19 cellular contexts compared by ENCODE assay signal in genomic region chrX:21509912-21510311, GRCh38.
DNase-seq lines count a peak whose midpoint lies in the region; ATAC-seq, FAIRE-seq and TF ChIP-seq lines count a peak whose summit lies in the region.
"Had no signal": no experiment of that assay in that cellular context is flagged by ENCODE, and none has a peak within 500 bp of the region (broad histone marks: within the 10 kb centered on the region; RNA-seq: fewer than 3 reads in every experiment).

No MANE protein-coding gene starts in this region.

- H3K36me3 ChIP-seq in PC-3 (ENCODE audit: low read depth, low read length) = no peaks in the 10 kb centered on the region
- H3K36me3 ChIP-seq: BLaER1, spleen had no signal

- H3K9me3 ChIP-seq in PC-3 (ENCODE audit: low read length) = no peaks in the 10 kb centered on the region
- H3K9me3 ChIP-seq: BLaER1, spleen had no signal

- H3K9me2 ChIP-seq in PC-3 (replicated peaks; ENCODE audit: low read length) = no peaks in the 10 kb centered on the region

- DNase-seq in D721Med (ENCODE audit: insufficient read length, low spot score) (no peak), GM18507 (ENCODE audit: extremely low spot score, insufficient read length, low read depth) (no peak), PC-3 (peak; percentile 89), fibroblast of mammary gland (ENCODE audit: low read depth) (peak; percentile 30), GM12891 (ENCODE audit: insufficient read length, low spot score) (no peak), nucleus accumbens (lab: John Stamatoyannopoulos, UW) (no peak), kidney glomerular epithelial cell (lab: John Stamatoyannopoulos, UW) (no peak)
- DNase-seq: activated CD4-positive, CD25-positive, alpha-beta regulatory T cell; central memory CD4-positive, alpha-beta T cell; immature natural killer cell; Karpas-422; natural killer cell; spleen; stimulated activated naive B cell treated with anti-CD40 and anti-IgM and Interleukin-4, amounts not matched to agents 10 μg/mL and 1 μg/mL and 100 μg/mL, for 72 hours; T-helper 17 cell; trophoblast cell had no signal

- peaks cover 3% of the 10 kb centered on the region for H3F3A ChIP-seq in PC-3 (ENCODE audit: low read length, unreplicated experiment)

- no peak for TF ChIP-seq CTCF in D721Med (IDR thresholded peaks at IDR 0.05; ENCODE audit: insufficient read depth, missing control alignments)
- TF ChIP-seq CTCF in PC-3 (conservative IDR thresholded peaks at IDR 0.05; ENCODE audit: low read depth, low read length) = no peak
- TF ChIP-seq CTCF in fibroblast of mammary gland (conservative IDR thresholded peaks at IDR 0.05; ENCODE audit: control insufficient read depth, insufficient read depth, low read depth, low read length) = no peak

- no peak overlapping the region for H3K9ac ChIP-seq in PC-3 (ENCODE audit: low read length)
- H3K9ac ChIP-seq: BLaER1 had no signal

- peak overlapping the region; percentile 73 for H3K27ac ChIP-seq in PC-3 (ENCODE audit: low read length)
- H3K27ac ChIP-seq: BLaER1, spleen had no signal

- intact Hi-C loops in PC-3 (cut with micrococcal nuclease) = loop anchor here (1.0 kb wide), 2 partner anchors 19 to 113 kb away; no protein-coding TSS in a partner anchor

- ATAC-seq in PC-3 = peak; percentile 97
- no peak for ATAC-seq in GM18502 (IDR thresholded peaks at IDR 0.05; ENCODE audit: poor library complexity, unreplicated experiment)
- ATAC-seq: natural killer cell; Right ventricle myocardium inferior; stimulated activated naive B cell treated with anti-CD40 and anti-IgM and Interleukin-4, amounts not matched to agents 10 μg/mL and 1 μg/mL and 100 μg/mL, for 72 hours; T-helper 17 cell had no signal

- H3K4me3 ChIP-seq in PC-3 (ENCODE audit: low read length) (no peak overlapping the region), fibroblast of mammary gland (ENCODE audit: control insufficient read depth, low read depth, low read length) (no peak overlapping the region)
- H3K4me3 ChIP-seq: BLaER1, spleen had no signal

- H3K79me2 ChIP-seq in PC-3 (ENCODE audit: low read length) = no peaks in the 10 kb centered on the region

- POLR2A ChIA-PET in PC-3 (lab: Charles Lee; ENCODE audit: unreplicated experiment) = no interaction called here

- BruUV-seq in PC-3 (replicated peaks; lab: Mats Ljungman, UMichigan) = no TSS peak

- H3K4me2 ChIP-seq in PC-3 (ENCODE audit: low read length) = peak overlapping the region; percentile 49
- H3K4me2 ChIP-seq: BLaER1 had no signal

- CTCF ChIA-PET in PC-3 (lab: Charles Lee) = no interaction called here

- H3K27me3 ChIP-seq in PC-3 (ENCODE audit: low read length) = no peaks in the 10 kb centered on the region
- H3K27me3 ChIP-seq: BLaER1 had no signal

- no peaks in the 10 kb centered on the region for H4K20me1 ChIP-seq in PC-3 (ENCODE audit: low read length)
- H4K20me1 ChIP-seq: BLaER1 had no signal

- H3K4me1 ChIP-seq in PC-3 (ENCODE audit: insufficient read depth, low read length) = peaks cover 23% of the 10 kb centered on the region
- H3K4me1 ChIP-seq: BLaER1, spleen had no signal

- peak; percentile 44 for FAIRE-seq in D721Med (lab: Jason Lieb, UNC)
- FAIRE-seq in GM18507 (lab: Jason Lieb, UNC) = peak; percentile 42
- FAIRE-seq in GM12891 (lab: Jason Lieb, UNC) = no peak

- no peak overlapping the region for H2AFZ ChIP-seq in PC-3 (ENCODE audit: low read length)

- no peak for TF ChIP-seq POLR2A in GM12891 (IDR thresholded peaks at IDR 0.05; ENCODE audit: low read depth, low read length)

TF ChIP-seq in GM12891, 5 proteins besides CTCF, POLR2A, EP300 and RAD21:
- TF ChIP-seq PAX5 (IDR thresholded peaks at IDR 0.05; ENCODE audit: insufficient read depth, low read length, severe bottlenecking) (no peak), TAF1 (IDR thresholded peaks at IDR 0.05; ENCODE audit: low read depth, low read length) (no peak), POU2F2 (IDR thresholded peaks at IDR 0.05; ENCODE audit: low read depth, low read length) (no peak), SPI1 (IDR thresholded peaks at IDR 0.05; ENCODE audit: low read depth, low read length) (no peak), POLR2AphosphoS5 (IDR thresholded peaks at IDR 0.05; ENCODE audit: low read depth, low read length) (no peak)
TF ChIP-seq in GM12891: peak in this region for 0.

Comparison
In these comparisons a context has a peak if more than half of its experiments do, and no peak if none do; other contexts are left out.
1. DNase-seq: peak in PC-3 (single experiment) and fibroblast of mammary gland (single experiment); none in D721Med (single experiment), GM18507 (single experiment), GM12891 (single experiment), nucleus accumbens (0 of 56) and kidney glomerular epithelial cell (single experiment).